ENCODE assay signal across 8 cellular contexts in the genomic region with DNA sequence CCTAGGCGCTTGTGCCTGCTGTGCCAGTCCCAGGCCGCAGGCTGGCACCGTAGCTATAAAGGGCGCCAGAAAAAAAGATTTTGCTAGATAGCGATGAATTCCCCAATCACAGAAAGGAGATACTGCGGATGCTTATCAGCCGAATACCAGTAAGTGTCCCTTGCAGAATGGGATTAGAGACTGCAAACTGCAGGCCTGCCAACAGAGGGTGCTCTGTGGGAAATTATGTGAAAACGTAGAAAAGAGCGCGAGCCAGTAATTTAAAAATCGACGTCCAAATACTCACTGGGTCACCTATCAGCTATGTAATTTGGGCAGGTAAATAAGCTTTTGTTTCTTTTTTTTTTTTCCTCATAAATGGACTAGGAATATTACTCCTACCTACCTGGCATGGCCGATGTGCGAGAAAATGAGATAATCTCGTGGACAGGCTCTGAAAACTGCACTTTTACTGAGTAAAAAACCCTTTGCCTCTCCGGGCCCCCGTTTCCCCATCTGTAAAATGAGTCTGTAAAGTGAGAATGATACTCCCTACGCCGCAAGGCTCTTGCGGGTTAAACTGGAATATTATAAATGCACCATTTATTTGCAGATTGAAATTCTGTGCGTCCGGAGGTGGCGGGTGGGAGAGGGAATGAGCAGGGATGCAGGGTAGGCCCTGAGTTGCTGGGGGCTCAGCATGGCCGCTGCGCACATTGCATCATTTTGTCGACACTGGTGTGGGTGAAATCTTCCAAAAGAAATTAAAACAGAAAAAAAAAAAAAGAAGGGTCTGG. TPM values are rescaled to one million over a fixed set of nuclear protein-coding genes. Genes with fewer than 3 reads are reported as not detected.
DNase-seq lines count a peak whose midpoint lies in the region; ATAC-seq, FAIRE-seq and TF ChIP-seq lines count a peak whose summit lies in the region.

No MANE protein-coding gene starts in this region.

- 0 out of 2 replicates have a peak, but pooled peaks have one; percentile 7 for TF ChIP-seq EP300 in K562 (IDR thresholded peaks at IDR 0.05; ENCODE audit: low read length)

- peak; percentile 78 for DNase-seq in ELF-1 (ENCODE audit: low read depth, low spot score)
- DNase-seq in NCI-H187 treated with DMSO at 0.1 percent for 48 hours (lab: John Stamatoyannopoulos, UW): peak; percentile 22
- DNase-seq in T1000 (lab: John Stamatoyannopoulos, UW): peak; percentile 27
- DNase-seq in K562 (ENCODE audit: extremely low read depth in 1 of 4, low spot score in 3 of 4): peak; percentile 61 to 84 (median 70)
- DNase-seq in skeletal muscle cell (ENCODE audit: low read depth): no peak

- TF ChIP-seq CTCF in HEK293 (tag by site-specific recombination; IDR thresholded peaks at IDR 0.05): peak; percentile 65; the same call in 1 of the 2 replicates
- TF ChIP-seq CTCF in K562 (IDR thresholded peaks at IDR 0.05 in 2 of 3, conservative IDR thresholded peaks at IDR 0.05 in 1 of 3; ENCODE audit: insufficient read depth in 2 of 3, low read depth in 1 of 3, low read length in 3 of 3): peak; percentile 66 to 81 (median 80)

- H3K36me3 ChIP-seq in HEK293 (ENCODE audit: control insufficient read depth in 2 of 2, insufficient read depth in 1 of 2, low read length in 2 of 2): peaks cover 4 to 8% of the 10 kb centered on the region in 2 experiments; a peak in 2 of 3 replicates
- H3K36me3 ChIP-seq in K562 (ENCODE audit: control insufficient read depth, insufficient read depth, low read length): peaks cover 12% of the 10 kb centered on the region; the same call in 2 of the 3 replicates
- peaks cover 3% of the 10 kb centered on the region for H3K36me3 ChIP-seq in iPS-18a (ENCODE audit: control insufficient read depth, low read depth, low read length)

- H3K9me3 ChIP-seq in HEK293 (ENCODE audit: control insufficient read depth, insufficient read depth, low read depth, low read length): no peaks in the 10 kb centered on the region
- no peaks in the 10 kb centered on the region for H3K9me3 ChIP-seq in K562 (replicated peaks; ENCODE audit: control insufficient read depth, insufficient read depth, low read depth, low read length)
- H3K9me3 ChIP-seq in iPS-18a (ENCODE audit: control insufficient read depth, low read depth, low read length): no peaks in the 10 kb centered on the region

- POLR2A ChIA-PET in HEK293 (lab: Yijun Ruan, JAX): interaction anchor here (1.0 to 4.5 kb wide), 6 partner anchors 27 to 466 kb away, joined by 3 to 23 read pairs (median 6); a partner anchor contains a TSS
- POLR2A ChIA-PET in K562 (lab: Yijun Ruan, JAX): interaction anchor here (0.6 to 2.9 kb wide), 4 partner anchors 11 to 613 kb away, joined by 4 to 14 read pairs (median 5); a partner anchor contains a TSS

- CTCF ChIA-PET in HEK293 (lab: Yijun Ruan, JAX): interaction anchor here (0.6 to 9.5 kb wide), 32 partner anchors 9 to 634 kb away, joined by 3 to 206 read pairs (median 4); a partner anchor contains a TSS
- CTCF ChIA-PET in K562 (lab: Yijun Ruan, JAX; ENCODE audit: low intra/inter-chr PET ratio): interaction anchor here (0.6 to 6.4 kb wide), 7 partner anchors 54 to 765 kb away, joined by 3 to 72 read pairs (median 4); no protein-coding TSS in a partner anchor

- H3K4me2 ChIP-seq in K562 (ENCODE audit: insufficient read depth, low read length): peak overlapping the region; percentile 98

- 3% methylated on average over 26 of the region's 26 CpGs for WGBS in K562 (ENCODE audit: insufficient coverage, low coverage, missing lambda C conversion rate)

- in situ Hi-C loops in K562 (cut with MboI): no loop called here

- H3K4me3 ChIP-seq in HEK293 (ENCODE audit: low read depth, low read length) (peak overlapping the region; percentile 75), K562 (peak overlapping the region; percentile 96), iPS-18a (ENCODE audit: low read length) (peak overlapping the region; percentile 91), skeletal muscle cell (ENCODE audit: low read depth, low read length) (peak overlapping the region; percentile 84)

- no peaks in the 10 kb centered on the region for H4K20me1 ChIP-seq in K562 (replicated peaks; ENCODE audit: control insufficient read depth, insufficient read depth, low read length)

- ATAC-seq in K562 (peak; percentile 48), HG03135 (IDR thresholded peaks at IDR 0.05; ENCODE audit: unreplicated experiment) (no peak)

- peak; percentile 87 for FAIRE-seq in K562 (lab: Jason Lieb, UNC)

- peaks cover 3% of the 10 kb centered on the region for H3K9me1 ChIP-seq in K562 (ENCODE audit: control insufficient read depth, insufficient read depth, low read length)

- peak; percentile 51 to 75 for TF ChIP-seq RAD21 in K562 (CRISPR knock-in tag; conservative IDR thresholded peaks at IDR 0.05 in 1 of 2, IDR thresholded peaks at IDR 0.05 in 1 of 2)

- H3K79me2 ChIP-seq in K562 (ENCODE audit: control insufficient read depth, insufficient read depth, low read length): peaks cover 20% of the 10 kb centered on the region

- intact Hi-C loops in K562 (cut with micrococcal nuclease): loop anchor here (2.0 to 5.0 kb wide), 3 partner anchors 41 to 181 kb away; a partner anchor contains a TSS

- H3K9ac ChIP-seq in K562 (ENCODE audit: insufficient read depth in 1 of 2, low read depth in 2 of 2, low read length in 2 of 2): peak overlapping the region; percentile 68 to 99
- H3K9ac ChIP-seq in iPS-18a (ENCODE audit: low read length): peak overlapping the region; percentile 94

- no peak for TF ChIP-seq POLR2A in K562 (conservative IDR thresholded peaks at IDR 0.05)

- H3K27ac ChIP-seq in HEK293 (ENCODE audit: extremely low read depth, low read depth, low read length) (peak overlapping the region; percentile 98), K562 (ENCODE audit: extremely low read depth, low read depth, low read length) (peak overlapping the region; percentile 98), iPS-18a (ENCODE audit: low read length) (peak overlapping the region; percentile 81)

- H3K27me3 ChIP-seq in K562 (ENCODE audit: control insufficient read depth in 2 of 2, insufficient read depth in 2 of 2, low read length in 2 of 2) (no peaks in the 10 kb centered on the region), iPS-18a (ENCODE audit: control insufficient read depth, insufficient read depth, low read length) (no peaks in the 10 kb centered on the region)

- H3K4me1 ChIP-seq in HEK293 (ENCODE audit: control insufficient read depth, insufficient read depth, low read length): 0 out of 2 replicates have a peak, but pooled peaks cover 8% of the 10 kb centered on the region
- H3K4me1 ChIP-seq in K562 (replicated peaks in 1 of 2; ENCODE audit: control insufficient read depth in 2 of 2, insufficient read depth in 2 of 2, low read length in 2 of 2): peaks cover 4 to 17% of the 10 kb centered on the region in 2 experiments; a peak in 4 of 5 replicates
- H3K4me1 ChIP-seq in iPS-18a (ENCODE audit: control insufficient read depth, low read depth, low read length): no peaks in the 10 kb centered on the region

- peak overlapping the region; percentile 97 for H2AFZ ChIP-seq in K562 (ENCODE audit: low read depth, low read length)

- no TSS peak for BruUV-seq in K562 (replicated peaks; lab: Mats Ljungman, UMichigan)

TF ChIP-seq in HEK293, 187 proteins besides CTCF, POLR2A, EP300 and RAD21 (continues in another document):
- 0 out of 2 replicates have a peak, but pooled peaks have one; percentile 5 for TF ChIP-seq ZNF843 (tag by site-specific recombination; IDR thresholded peaks at IDR 0.05)

TF ChIP-seq in K562, 482 proteins besides CTCF, POLR2A, EP300 and RAD21 (continues in another document):
- no peak for TF ChIP-seq SLC30A9 (CRISPR knock-in tag; IDR thresholded peaks at IDR 0.05)
- no peak for TF ChIP-seq ZNF232 (CRISPR knock-in tag; IDR thresholded peaks at IDR 0.05)
- no peak for TF ChIP-seq FOSL1 (tag; conservative IDR thresholded peaks at IDR 0.05)
- TF ChIP-seq MAFF (IDR thresholded peaks at IDR 0.05; ENCODE audit: low read length): no peak
- TF ChIP-seq CREBBP (IDR thresholded peaks at IDR 0.05; ENCODE audit: low read depth, low read length): no peak
- no peak for TF ChIP-seq COPS2 (conservative IDR thresholded peaks at IDR 0.05)

RNA-seq across cellular contexts. Expression of a gene that starts 1.2 kb away (rescaled TPM):
- 66.6 and 89.3 TPM in 2 replicates for total RNA-seq in K562 (2011; cell fraction: chromatin; rRNA removed; ENCODE audit: low replicate concordance)
- total RNA-seq in K562 (2011; cell fraction: nucleolus; rRNA removed): 46.7 and 60.0 TPM in 2 replicates
- 49.8 and 61.1 TPM in 2 replicates for total RNA-seq in K562 (2011; cell fraction: nucleoplasm; rRNA removed)
- total RNA-seq in K562 (2014; rRNA removed) (10.8 and 16.6 TPM in 2 replicates), K562 (2014; rRNA removed; fragmentation: Illumina TruSeq; extraction: Trizol) (12.3 and 14.0 TPM in 2 replicates), K562 (2015; rRNA removed; fragmentation: Illumina TruSeq; extraction: Trizol) (13.8 and 18.5 TPM in 2 replicates), K562 (2021) (23.9 and 26.8 TPM in 2 replicates)
- polyA plus RNA-seq in K562 (2011; rRNA removed) (16.2 and 22.8 TPM in 2 replicates), K562 (2014; fragmentation: Illumina TruSeq; extraction: Trizol) (19.6 and 28.3 TPM in 2 replicates), K562 (2014; fragmentation: Nextera tagmentation; extraction: Ambion mirVana) (1 to 10 TPM; 9.5 to 9.9 TPM), K562 (2014; rRNA removed) (12.9 and 13.9 TPM in 2 replicates)
- polyA plus RNA-seq in K562 (2011; cell fraction: cytosol; rRNA removed): 13.1 and 18.9 TPM in 2 replicates
- 55.2 and 65.8 TPM in 2 replicates for polyA plus RNA-seq in K562 (2011; cell fraction: nucleus; rRNA removed)
- polyA plus RNA-seq in K562 (2012): 23.6 and 25.0 TPM in 2 replicates
- polyA minus RNA-seq in K562 (2011; rRNA and poly(A)+ RNA removed): 20.6 and 23.9 TPM in 2 replicates
- 15.8 and 17.8 TPM in 2 replicates for polyA minus RNA-seq in K562 (2011; cell fraction: cytosol; rRNA and poly(A)+ RNA removed)
- polyA minus RNA-seq in K562 (2011; cell fraction: nucleus; rRNA and poly(A)+ RNA removed): 42.4 and 45.0 TPM in 2 replicates

RNA-seq across cellular contexts. Expression of a gene that starts 26.8 kb away (rescaled TPM):
- total RNA-seq in K562 (2011; cell fraction: chromatin; rRNA removed; ENCODE audit: low replicate concordance): not detected in 2 replicates
- not detected in 2 replicates for total RNA-seq in K562 (2011; cell fraction: nucleolus; rRNA removed)
- total RNA-seq in K562 (2011; cell fraction: nucleoplasm; rRNA removed): not detected in 2 replicates
- total RNA-seq in K562 (2014; rRNA removed): not detected in 2 replicates
- not detected in 2 replicates for total RNA-seq in K562 (2014; rRNA removed; fragmentation: Illumina TruSeq; extraction: Trizol)
- not detected in 2 replicates for total RNA-seq in K562 (2015; rRNA removed; fragmentation: Illumina TruSeq; extraction: Trizol)
- total RNA-seq in K562 (2021): not detected in 2 replicates
- not detected in 2 replicates for polyA plus RNA-seq in K562 (2011; rRNA removed)
- not detected in 2 replicates for polyA plus RNA-seq in K562 (2011; cell fraction: cytosol; rRNA removed)
- polyA plus RNA-seq in K562 (2011; cell fraction: nucleus; rRNA removed): not detected in 2 replicates
- polyA plus RNA-seq in K562 (2012): 0.04 TPM in 2 replicates
- polyA plus RNA-seq in K562 (2014; fragmentation: Illumina TruSeq; extraction: Trizol): not detected in 2 replicates
- polyA plus RNA-seq in K562 (2014; fragmentation: Nextera tagmentation; extraction: Ambion mirVana): under 1 TPM in 1 of 2 experiments, not detected in 1; 0.03 TPM
- polyA plus RNA-seq in K562 (2014; rRNA removed): not detected in 2 replicates
- not detected in 2 replicates for polyA minus RNA-seq in K562 (2011; rRNA and poly(A)+ RNA removed)
- polyA minus RNA-seq in K562 (2011; cell fraction: cytosol; rRNA and poly(A)+ RNA removed): not detected in 2 replicates
- not detected in 2 replicates for polyA minus RNA-seq in K562 (2011; cell fraction: nucleus; rRNA and poly(A)+ RNA removed)
